1 cellular context compared by ENCODE assay signal in the genomic region with DNA sequence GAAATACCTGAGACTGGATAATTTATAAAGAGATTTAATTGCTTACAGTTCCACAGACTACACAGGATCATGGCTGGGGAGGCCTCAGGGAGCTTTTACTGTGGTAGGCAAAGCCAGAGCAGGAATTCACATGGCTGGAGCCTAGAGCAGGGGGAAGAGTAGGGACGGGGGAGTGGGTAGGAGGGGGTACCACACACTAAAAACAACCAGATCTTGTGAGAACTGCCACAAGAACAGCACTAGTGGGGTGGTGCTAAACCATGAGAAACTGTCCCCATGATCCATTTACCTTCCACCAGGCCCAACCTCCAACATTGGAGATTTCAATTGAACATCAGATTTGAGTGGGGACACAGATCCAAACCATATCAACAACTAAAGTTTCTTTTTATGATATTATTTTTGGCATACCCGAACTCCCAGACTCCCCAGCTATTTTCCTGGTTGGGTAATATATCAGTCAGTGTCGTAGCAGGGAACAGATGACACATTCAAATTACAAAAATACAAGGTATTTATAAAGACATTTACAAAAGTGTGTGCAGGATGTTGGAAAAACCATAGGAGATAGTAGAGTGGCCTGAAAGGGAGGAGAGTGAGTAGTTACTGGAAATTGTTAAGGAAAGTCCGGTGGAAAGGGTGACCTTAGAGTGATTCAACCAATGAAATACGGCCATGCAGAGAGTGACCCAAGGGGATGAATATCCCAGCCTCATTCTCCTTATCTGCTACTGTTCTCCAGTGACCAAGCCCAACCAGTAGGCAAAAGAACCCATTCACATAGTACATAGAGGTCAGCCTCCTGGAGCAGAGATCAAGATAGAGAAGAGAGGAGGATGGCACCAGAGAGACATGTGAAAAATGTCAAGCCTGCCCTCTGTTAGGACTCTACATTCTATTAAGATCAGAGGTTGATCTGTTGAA.
TF ChIP-seq lines count a peak whose summit lies in the region.

No MANE protein-coding gene starts in this region.

TF ChIP-seq in IMR-90, 13 proteins besides CTCF, POLR2A, EP300 and RAD21:
- TF ChIP-seq FOS (IDR thresholded peaks at IDR 0.05; ENCODE audit: low read depth, low read length) (no peak), NFE2L2 (IDR thresholded peaks at IDR 0.05; ENCODE audit: low read depth, low read length) (no peak), MAZ (IDR thresholded peaks at IDR 0.05; ENCODE audit: borderline replicate concordance, low read depth, low read length) (no peak), CHD1 (IDR thresholded peaks at IDR 0.05; ENCODE audit: low read depth, low read length) (no peak), CEBPB (IDR thresholded peaks at IDR 0.05; ENCODE audit: low read depth, low read length) (no peak), MXI1 (IDR thresholded peaks at IDR 0.05; ENCODE audit: borderline replicate concordance, low read depth, low read length) (no peak), RCOR1 (IDR thresholded peaks at IDR 0.05; ENCODE audit: insufficient replicate concordance, low read length) (no peak), RFX5 (IDR thresholded peaks at IDR 0.05; ENCODE audit: low read depth, low read length) (no peak), SMC3 (IDR thresholded peaks at IDR 0.05; ENCODE audit: low read depth, low read length) (no peak), MAFK (IDR thresholded peaks at IDR 0.05; ENCODE audit: low read depth, low read length) (no peak), BHLHE40 (IDR thresholded peaks at IDR 0.05; ENCODE audit: low read depth, low read length) (no peak)
- TF ChIP-seq, protein P1, sequence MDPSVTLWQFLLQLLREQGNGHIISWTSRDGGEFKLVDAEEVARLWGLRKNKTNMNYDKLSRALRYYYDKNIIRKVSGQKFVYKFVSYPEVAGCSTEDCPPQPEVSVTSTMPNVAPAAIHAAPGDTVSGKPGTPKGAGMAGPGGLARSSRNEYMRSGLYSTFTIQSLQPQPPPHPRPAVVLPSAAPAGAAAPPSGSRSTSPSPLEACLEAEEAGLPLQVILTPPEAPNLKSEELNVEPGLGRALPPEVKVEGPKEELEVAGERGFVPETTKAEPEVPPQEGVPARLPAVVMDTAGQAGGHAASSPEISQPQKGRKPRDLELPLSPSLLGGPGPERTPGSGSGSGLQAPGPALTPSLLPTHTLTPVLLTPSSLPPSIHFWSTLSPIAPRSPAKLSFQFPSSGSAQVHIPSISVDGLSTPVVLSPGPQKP (IDR thresholded peaks at IDR 0.05; ENCODE audit: borderline replicate concordance, low read depth, low read length) = no peak
- TF ChIP-seq, protein P2, sequence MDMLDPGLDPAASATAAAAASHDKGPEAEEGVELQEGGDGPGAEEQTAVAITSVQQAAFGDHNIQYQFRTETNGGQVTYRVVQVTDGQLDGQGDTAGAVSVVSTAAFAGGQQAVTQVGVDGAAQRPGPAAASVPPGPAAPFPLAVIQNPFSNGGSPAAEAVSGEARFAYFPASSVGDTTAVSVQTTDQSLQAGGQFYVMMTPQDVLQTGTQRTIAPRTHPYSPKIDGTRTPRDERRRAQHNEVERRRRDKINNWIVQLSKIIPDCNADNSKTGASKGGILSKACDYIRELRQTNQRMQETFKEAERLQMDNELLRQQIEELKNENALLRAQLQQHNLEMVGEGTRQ (IDR thresholded peaks at IDR 0.05; ENCODE audit: low read depth, low read length) = no peak
